Comparison of ENCODE assay signal across 8 cellular contexts in genomic region chr1:94416901-94417701, GRCh38. TPM values are rescaled to one million over a fixed set of nuclear protein-coding genes. Genes with fewer than 3 reads are reported as not detected.
DNase-seq lines count a peak whose midpoint lies in the region; ATAC-seq and TF ChIP-seq lines count a peak whose summit lies in the region.

No MANE protein-coding gene starts in this region.

- H3K27me3 Mint-ChIP-seq in activated CD8-positive, alpha-beta memory T cell treated with anti-CD3 and anti-CD28 coated beads, Interleukin-2, amount 10 ng/mL, durations not matched to agents 7 days and 5 days, result peaks cover 7% of the 10 kb centered on the region

- CTCF ChIA-PET in activated CD8-positive, alpha-beta memory T cell treated with anti-CD3 and anti-CD28 coated beads, Interleukin-2, amount 10 ng/mL, durations not matched to agents 7 days and 5 days (lab: Charles Lee), result interaction anchor here (0.6 to 1.2 kb wide), 5 partner anchors 27 to 656 kb away, joined by 3 to 4 read pairs (median 3); partner anchors contain the start of gene ALG14

- DNase-seq in G401 (ENCODE audit: low spot score), result peak; percentile 61
- DNase-seq in NCI-H526 (lab: John Stamatoyannopoulos, UW), result peak; percentile 46 to 53
- DNase-seq in effector memory CD4-positive, alpha-beta T cell, result no peak
- DNase-seq in middle frontal gyrus (ENCODE audit: extremely low spot score, low spot score), result peak; percentile 71
- no peak for DNase-seq in stimulated activated effector memory CD8-positive, alpha-beta T cell treated with anti-CD3 and anti-CD28 coated beads, Interleukin-12 subunit alpha, Interleukin-12 subunit beta, amount 100 ng/mL, for 72 hours (ENCODE audit: low spot score in 2 of 2)
- DNase-seq in activated CD8-positive, alpha-beta memory T cell treated with anti-CD3 and anti-CD28 coated beads, Interleukin-2, amount 10 ng/mL, durations not matched to agents 7 days and 5 days, result no peak
- no peak for DNase-seq in RPMI8226

- H3K4me1 Mint-ChIP-seq in stimulated activated effector memory CD8-positive, alpha-beta T cell treated with anti-CD3 and anti-CD28 coated beads, Interleukin-12 subunit alpha, Interleukin-12 subunit beta, amount 100 ng/mL, for 72 hours, result peaks cover 26% of the 10 kb centered on the region
- peaks cover 22% of the 10 kb centered on the region for H3K4me1 Mint-ChIP-seq in activated CD8-positive, alpha-beta memory T cell treated with anti-CD3 and anti-CD28 coated beads, Interleukin-2, amount 10 ng/mL, durations not matched to agents 7 days and 5 days

- no peaks in the 10 kb centered on the region for H3K36me3 Mint-ChIP-seq in stimulated activated effector memory CD8-positive, alpha-beta T cell treated with anti-CD3 and anti-CD28 coated beads, Interleukin-12 subunit alpha, Interleukin-12 subunit beta, amount 100 ng/mL, for 72 hours
- H3K36me3 Mint-ChIP-seq in activated CD8-positive, alpha-beta memory T cell treated with anti-CD3 and anti-CD28 coated beads, Interleukin-2, amount 10 ng/mL, durations not matched to agents 7 days and 5 days, result no peaks in the 10 kb centered on the region

- no peak overlapping the region for H3K27ac Mint-ChIP-seq in stimulated activated effector memory CD8-positive, alpha-beta T cell treated with anti-CD3 and anti-CD28 coated beads, Interleukin-12 subunit alpha, Interleukin-12 subunit beta, amount 100 ng/mL, for 72 hours
- H3K27ac Mint-ChIP-seq in activated CD8-positive, alpha-beta memory T cell treated with anti-CD3 and anti-CD28 coated beads, Interleukin-2, amount 10 ng/mL, durations not matched to agents 7 days and 5 days, result no peak overlapping the region

- H3K4me3 ChIP-seq in effector memory CD4-positive, alpha-beta T cell (ENCODE audit: insufficient read depth, low read depth, low read length, poor library complexity, severe bottlenecking), result peak overlapping the region; percentile 76

- no peak overlapping the region for H3K4me3 Mint-ChIP-seq in stimulated activated effector memory CD8-positive, alpha-beta T cell treated with anti-CD3 and anti-CD28 coated beads, Interleukin-12 subunit alpha, Interleukin-12 subunit beta, amount 100 ng/mL, for 72 hours
- no peak overlapping the region for H3K4me3 Mint-ChIP-seq in activated CD8-positive, alpha-beta memory T cell treated with anti-CD3 and anti-CD28 coated beads, Interleukin-2, amount 10 ng/mL, durations not matched to agents 7 days and 5 days

- in situ Hi-C loops in G401 (cut with HindIII; ENCODE audit: low sequenced_read_pairs), result no loop called here

- no peak for ATAC-seq in stimulated activated effector memory CD8-positive, alpha-beta T cell treated with anti-CD3 and anti-CD28 coated beads, Interleukin-12 subunit alpha, Interleukin-12 subunit beta, amount 100 ng/mL, for 72 hours
- ATAC-seq in activated CD8-positive, alpha-beta memory T cell treated with anti-CD3 and anti-CD28 coated beads, Interleukin-2, amount 10 ng/mL, durations not matched to agents 7 days and 5 days, result no peak
- no peak for ATAC-seq in GM18505 (IDR thresholded peaks at IDR 0.05; ENCODE audit: unreplicated experiment)

- H3K36me3 ChIP-seq in effector memory CD4-positive, alpha-beta T cell (ENCODE audit: control insufficient read depth, insufficient read depth, low read length), result no peaks in the 10 kb centered on the region

- H3K9me3 Mint-ChIP-seq in stimulated activated effector memory CD8-positive, alpha-beta T cell treated with anti-CD3 and anti-CD28 coated beads, Interleukin-12 subunit alpha, Interleukin-12 subunit beta, amount 100 ng/mL, for 72 hours, result no peaks in the 10 kb centered on the region
- H3K9me3 Mint-ChIP-seq in activated CD8-positive, alpha-beta memory T cell treated with anti-CD3 and anti-CD28 coated beads, Interleukin-2, amount 10 ng/mL, durations not matched to agents 7 days and 5 days (ENCODE audit: low read depth), result no peaks in the 10 kb centered on the region

- peak overlapping the region; percentile 77 for H3K27ac ChIP-seq in effector memory CD4-positive, alpha-beta T cell (ENCODE audit: insufficient read depth, low read length, poor library complexity, severe bottlenecking)

- H3K4me1 ChIP-seq in effector memory CD4-positive, alpha-beta T cell (ENCODE audit: control insufficient read depth, insufficient read depth, low read length, poor library complexity, severe bottlenecking), result peaks cover 6% of the 10 kb centered on the region

- no peaks in the 10 kb centered on the region for H3K9me3 ChIP-seq in effector memory CD4-positive, alpha-beta T cell (ENCODE audit: control insufficient read depth, low read length)

- no peak for TF ChIP-seq POLR2A in GM18505 (IDR thresholded peaks at IDR 0.05; ENCODE audit: borderline replicate concordance, extremely low read depth, insufficient read depth, insufficient read length)

- no peaks in the 10 kb centered on the region for H3K27me3 ChIP-seq in effector memory CD4-positive, alpha-beta T cell (replicated peaks; ENCODE audit: control insufficient read depth, insufficient read depth, low read length, poor library complexity, severe bottlenecking)

RNA-seq across cellular contexts. Expression of gene ABCD3, which starts 1.1 kb away (rescaled TPM):
- total RNA-seq in G401 (2014; rRNA removed; shearing (Covaris generic)), result 21.9 and 23.6 TPM in 2 replicates
- total RNA-seq in activated CD8-positive, alpha-beta memory T cell treated with anti-CD3 and anti-CD28 coated beads, Interleukin-2, amount 10 ng/mL, durations not matched to agents 7 days and 5 days, result 10 to 100 TPM; 21.2 to 22.6 TPM

Comparison
In these comparisons a context has a peak if more than half of its experiments do, and no peak if none do; other contexts are left out.
1. DNase-seq: peak in G401 (single experiment), NCI-H526 (2 of 2) and middle frontal gyrus (single experiment); none in effector memory CD4-positive, alpha-beta T cell (0 of 3), stimulated activated effector memory CD8-positive, alpha-beta T cell treated with anti-CD3 and anti-CD28 coated beads, Interleukin-12 subunit alpha, Interleukin-12 subunit beta, amount 100 ng/mL, for 72 hours (0 of 2), activated CD8-positive, alpha-beta memory T cell treated with anti-CD3 and anti-CD28 coated beads, Interleukin-2, amount 10 ng/mL, durations not matched to agents 7 days and 5 days (single experiment) and RPMI8226 (single experiment).